In the genomic region with DNA sequence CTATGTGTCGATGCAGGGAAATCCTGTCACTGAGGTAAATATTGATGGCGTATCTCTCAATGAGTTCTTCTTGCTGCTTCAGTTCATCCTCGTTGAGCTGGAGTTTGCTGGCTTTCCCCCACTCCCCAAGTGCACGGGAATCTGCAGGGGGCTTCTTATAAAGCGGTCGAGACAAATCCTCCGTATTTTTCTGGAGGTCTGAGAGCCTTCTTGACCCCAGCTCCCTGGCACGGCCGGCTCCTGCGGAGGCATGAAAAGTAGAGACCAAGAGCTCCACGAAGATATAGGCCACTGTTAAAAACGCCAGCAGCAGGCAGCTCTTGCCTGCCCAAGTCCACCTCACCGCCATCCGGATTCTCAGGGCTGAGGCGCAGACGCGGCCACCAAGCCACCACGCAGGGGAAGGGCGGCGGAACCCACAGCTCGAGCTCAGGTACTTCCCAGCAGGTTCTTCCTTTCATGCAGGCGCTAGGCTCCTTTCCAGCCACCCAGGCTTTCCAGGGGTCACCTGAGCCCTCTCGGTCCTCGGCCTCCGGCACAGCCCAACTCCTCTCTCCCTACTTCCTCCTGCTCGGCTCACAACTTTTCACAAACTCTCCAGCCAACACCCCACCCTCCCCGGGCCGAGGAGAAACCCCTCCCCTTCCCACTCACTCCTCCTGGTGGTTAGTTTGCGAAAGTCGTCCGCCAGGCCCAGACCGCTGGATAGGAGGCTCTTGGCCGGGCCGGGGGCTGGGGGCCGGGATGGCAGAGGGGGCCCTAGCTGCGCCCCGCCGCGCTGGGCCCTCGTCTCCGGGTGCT, we compare ENCODE assay signal across 8 cellular contexts. TPM values are rescaled to one million over a fixed set of nuclear protein-coding genes. Genes with fewer than 3 reads are reported as not detected.
DNase-seq lines count a peak whose midpoint lies in the region; ATAC-seq, FAIRE-seq and TF ChIP-seq lines count a peak whose summit lies in the region.

A gene (minus strand): TSS at position 596 of the 801 bp plus-strand sequence. CDS start 247 bp downstream, at position 349.

- 2% methylated on average over 41 of the region's 41 CpGs for WGBS in prostate gland

- peak; percentile 70 to 78 (median 73) for ATAC-seq in T-cell (replicated peaks in 1 of 4)

- peak; percentile 64 for TF ChIP-seq POLR2A in prostate gland (IDR thresholded peaks at IDR 0.05)

- peaks cover 38 to 63% (median 58%) of the 10 kb centered on the region in 3 donors for H3K4me1 Mint-ChIP-seq in T-cell

- H3K9me3 Mint-ChIP-seq in T-cell = no peaks in the 10 kb centered on the region

- TF ChIP-seq CTCF in GM10266 (IDR thresholded peaks at IDR 0.05; ENCODE audit: control insufficient read depth, insufficient read depth, low read depth, missing control alignments) = peak; percentile 65
- TF ChIP-seq CTCF in left ventricle myocardium inferior (IDR thresholded peaks at IDR 0.05; ENCODE audit: borderline replicate concordance) = peak; percentile 79
- TF ChIP-seq CTCF in prostate gland (IDR thresholded peaks at IDR 0.05) = peak; percentile 55 to 76 (median 66)

- H3K36me3 Mint-ChIP-seq in T-cell = peaks cover 24% of the 10 kb centered on the region

- H3K36me3 ChIP-seq in H7 (replicated peaks; ENCODE audit: control insufficient read depth, insufficient read depth, low read length) (no peaks in the 10 kb centered on the region), left ventricle myocardium inferior (peaks cover 7% of the 10 kb centered on the region), prostate gland (no peaks in the 10 kb centered on the region)

- no peak for FAIRE-seq in urothelium cell line (lab: Jason Lieb, UNC)

- H3K4me3 Mint-ChIP-seq in T-cell = peak within 1 kb of the TSS; percentile 90 to 95 (median 95)

- H3K27me3 ChIP-seq in H7 (ENCODE audit: control insufficient read depth, insufficient read depth, low read length) (no peaks in the 10 kb centered on the region), left ventricle myocardium inferior (ENCODE audit: low read depth) (no peaks in the 10 kb centered on the region), prostate gland (replicated peaks; ENCODE audit: insufficient read depth) (no peaks in the 10 kb centered on the region)

- H3K27ac Mint-ChIP-seq in T-cell = peak within 1 kb of the TSS; percentile 89 to 90

- H3K9me3 ChIP-seq in left ventricle myocardium inferior (replicated peaks) (no peaks in the 10 kb centered on the region), prostate gland (no peaks in the 10 kb centered on the region)

- intact Hi-C loops in left ventricle myocardium inferior (cut with micrococcal nuclease) = loop anchor here (5.0 kb wide), 2 partner anchors 52 to 507 kb away; no protein-coding TSS in a partner anchor
- intact Hi-C loops in prostate gland (cut with DNase I) = loop anchor here (2.0 to 10.0 kb wide), 3 partner anchors 62 to 506 kb away; no protein-coding TSS in a partner anchor

- CTCF ChIA-PET in T-cell (lab: Charles Lee) = interaction anchor here (0.5 to 6.5 kb wide), 17 partner anchors 13 to 507 kb away, joined by 3 to 41 read pairs (median 4); no protein-coding TSS in a partner anchor

- POLR2A ChIA-PET in T-cell (lab: Charles Lee) = interaction anchor here (0.5 to 1.4 kb wide), 7 partner anchors 9 to 992 kb away, joined by 3 to 5 read pairs (median 4); no protein-coding TSS in a partner anchor

- DNase-seq in GM10266 (ENCODE audit: extremely low spot score) = peak; percentile 88
- DNase-seq in H7 = peak; percentile 95
- peak; percentile 83 for DNase-seq in M059J (ENCODE audit: low read depth)
- peak; percentile 30 to 79 (median 62) for DNase-seq in T-cell
- DNase-seq in amniotic epithelial cell (ENCODE audit: low read depth) = peak; percentile 80
- peak; percentile 86 for DNase-seq in left ventricle myocardium inferior
- DNase-seq in prostate gland (ENCODE audit: low spot score) = peak; percentile 86
- peak; percentile 78 for DNase-seq in urothelium cell line (ENCODE audit: low spot score)

- H3K4me3 ChIP-seq in H7 (ENCODE audit: insufficient read depth, low read depth, low read length) (peak within 1 kb of the TSS; percentile 83), left ventricle myocardium inferior (peak within 1 kb of the TSS; percentile 95), prostate gland (peak within 1 kb of the TSS; percentile 71 to 94)

- H3K27me3 Mint-ChIP-seq in T-cell = no peaks in the 10 kb centered on the region

- peak within 1 kb of the TSS; percentile 95 for H3K27ac ChIP-seq in left ventricle myocardium inferior (replicated peaks)
- peak within 1 kb of the TSS; percentile 86 to 88 for H3K27ac ChIP-seq in prostate gland

- H3K4me1 ChIP-seq in left ventricle myocardium inferior = peaks cover 71% of the 10 kb centered on the region
- no peaks in the 10 kb centered on the region for H3K4me1 ChIP-seq in prostate gland (replicated peaks)

RNA-seq across cellular contexts. Expression of the gene that starts here (rescaled TPM):
- total RNA-seq in H7 (2014; rRNA removed; shearing (Covaris generic)) = 1.7 and 2.1 TPM in 2 replicates
- 4.1 and 4.3 TPM in 2 replicates for total RNA-seq in M059J (2014; rRNA removed; shearing (Covaris generic))
- 1 to 10 TPM; 4.9 to 9.6 (median 6.5) TPM for total RNA-seq in T-cell
- total RNA-seq in left ventricle myocardium inferior = 2.1 TPM
- 1 to 10 TPM; 4.1 to 8.4 TPM for total RNA-seq in prostate gland

Comparison
In these comparisons a context has a peak if more than half of its experiments do, and no peak if none do; other contexts are left out.
1. Peak in every context shown above with its lines: DNase-seq, ATAC-seq, H3K4me3 ChIP-seq and H3K27ac ChIP-seq.